1 cellular context compared by ENCODE assay signal in genomic region chr13:106096661-106097092, GRCh38.
TF ChIP-seq lines count a peak whose summit lies in the region.

No MANE protein-coding gene starts in this region.

TF ChIP-seq in IMR-90, 13 proteins besides CTCF, POLR2A, EP300 and RAD21 (continued from another document):
- TF ChIP-seq, protein P1, sequence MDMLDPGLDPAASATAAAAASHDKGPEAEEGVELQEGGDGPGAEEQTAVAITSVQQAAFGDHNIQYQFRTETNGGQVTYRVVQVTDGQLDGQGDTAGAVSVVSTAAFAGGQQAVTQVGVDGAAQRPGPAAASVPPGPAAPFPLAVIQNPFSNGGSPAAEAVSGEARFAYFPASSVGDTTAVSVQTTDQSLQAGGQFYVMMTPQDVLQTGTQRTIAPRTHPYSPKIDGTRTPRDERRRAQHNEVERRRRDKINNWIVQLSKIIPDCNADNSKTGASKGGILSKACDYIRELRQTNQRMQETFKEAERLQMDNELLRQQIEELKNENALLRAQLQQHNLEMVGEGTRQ (IDR thresholded peaks at IDR 0.05; ENCODE audit: low read depth, low read length): no peak
- no peak for TF ChIP-seq MXI1 (IDR thresholded peaks at IDR 0.05; ENCODE audit: borderline replicate concordance, low read depth, low read length)
- no peak for TF ChIP-seq RCOR1 (IDR thresholded peaks at IDR 0.05; ENCODE audit: insufficient replicate concordance, low read length)
- TF ChIP-seq BHLHE40 (IDR thresholded peaks at IDR 0.05; ENCODE audit: low read depth, low read length): no peak
- TF ChIP-seq CEBPB (IDR thresholded peaks at IDR 0.05; ENCODE audit: low read depth, low read length): no peak
- no peak for TF ChIP-seq RFX5 (IDR thresholded peaks at IDR 0.05; ENCODE audit: low read depth, low read length)
- no peak for TF ChIP-seq CHD1 (IDR thresholded peaks at IDR 0.05; ENCODE audit: low read depth, low read length)
- TF ChIP-seq SMC3 (IDR thresholded peaks at IDR 0.05; ENCODE audit: low read depth, low read length): no peak
